ENCODE assay signal across 8 cellular contexts in the genomic region with DNA sequence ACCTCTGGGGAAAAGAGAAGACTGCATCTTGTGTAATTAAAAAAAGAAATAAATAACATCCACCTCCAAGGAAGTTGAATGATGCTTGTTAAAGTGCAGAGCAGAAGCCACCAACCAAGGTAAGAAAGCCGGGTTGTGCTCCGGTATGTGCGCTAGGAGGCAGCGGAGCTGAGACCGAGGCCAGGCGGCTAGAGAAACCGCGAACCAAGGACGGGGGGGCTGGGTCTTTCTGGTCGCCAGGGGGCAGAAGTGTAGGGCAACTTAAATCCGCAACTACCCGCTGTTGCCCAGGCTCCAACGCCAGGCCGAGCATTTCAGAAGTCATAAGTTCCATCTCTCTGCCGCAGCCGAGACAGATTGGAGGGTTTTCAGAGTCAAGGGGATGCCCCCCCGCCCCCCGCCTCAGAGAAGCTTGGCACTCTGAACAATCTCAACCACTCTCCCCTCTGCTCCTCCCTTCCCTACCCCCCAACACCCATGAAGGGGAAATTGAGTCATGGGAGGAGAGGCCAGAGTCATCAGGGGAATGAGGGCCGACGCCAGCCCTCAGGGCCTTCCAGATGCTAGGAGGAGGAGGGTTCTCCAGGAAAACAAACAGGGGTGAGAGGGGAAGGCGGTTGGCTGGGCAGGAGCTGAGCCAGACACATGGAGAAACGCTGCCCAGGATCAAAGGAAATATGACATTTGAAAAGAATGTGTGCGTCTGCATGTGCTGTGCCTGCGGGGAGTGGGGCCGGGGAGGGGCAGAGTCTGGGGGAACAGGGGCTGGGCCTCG. TPM values are rescaled to one million over a fixed set of nuclear protein-coding genes. Genes with fewer than 3 reads are reported as not detected.
DNase-seq lines count a peak whose midpoint lies in the region; ATAC-seq and TF ChIP-seq lines count a peak whose summit lies in the region.

No MANE protein-coding gene starts in this region.

- no peaks in the 10 kb centered on the region for H3K9me3 Mint-ChIP-seq in activated T-helper 17 cell treated with anti-CD3 and anti-CD28 coated beads, Interleukin-2, amount 50 U/mL, for 72 hours
- peaks cover 0 to under 1% (median 0%) of the 10 kb centered on the region in 9 donors for H3K9me3 Mint-ChIP-seq in naive thymus-derived CD8-positive, alpha-beta T cell

- H3K4me3 ChIP-seq in HUES6 (ENCODE audit: low read depth, low read length) (peak overlapping the region; percentile 62), PC-9 (peak overlapping the region; percentile 66), fibroblast of mammary gland (ENCODE audit: control insufficient read depth, low read depth, low read length) (peak overlapping the region; percentile 35)

- intact Hi-C loops in PC-9 (cut with micrococcal nuclease; ENCODE audit: unreplicated experiment), result loop anchor here (1.0 kb wide), 2 partner anchors 47 to 66 kb away; no protein-coding TSS in a partner anchor

- H3K27me3 ChIP-seq in HUES6 (ENCODE audit: control insufficient read depth, insufficient read depth, low read length) (peaks cover 11% of the 10 kb centered on the region), PC-9 (ENCODE audit: insufficient read depth, low read depth) (no peaks in the 10 kb centered on the region)

- BruUV-seq in PC-9 (replicated peaks; lab: Mats Ljungman, UMichigan), result no TSS peak

- peaks cover 6% of the 10 kb centered on the region for H3K4me1 Mint-ChIP-seq in activated T-helper 17 cell treated with anti-CD3 and anti-CD28 coated beads, Interleukin-2, amount 50 U/mL, for 72 hours
- H3K4me1 Mint-ChIP-seq in naive thymus-derived CD8-positive, alpha-beta T cell, result peaks cover 14 to 43% (median 26%) of the 10 kb centered on the region in 4 donors

- H3K9me3 ChIP-seq in HUES6 (ENCODE audit: control insufficient read depth, insufficient read depth, low read depth, low read length) (no peaks in the 10 kb centered on the region), PC-9 (ENCODE audit: insufficient read depth, low read depth) (no peaks in the 10 kb centered on the region)

- H3K4me3 Mint-ChIP-seq in activated T-helper 17 cell treated with anti-CD3 and anti-CD28 coated beads, Interleukin-2, amount 50 U/mL, for 72 hours, result peak overlapping the region; percentile 76
- H3K4me3 Mint-ChIP-seq in naive thymus-derived CD8-positive, alpha-beta T cell, result peak overlapping the region; percentile 62 to 87 (median 80)

- no peaks in the 10 kb centered on the region for H3K79me2 ChIP-seq in PC-9 (ENCODE audit: low read depth)

- no peak overlapping the region for H3K9ac ChIP-seq in HUES6 (ENCODE audit: low read length)

- H3K36me3 ChIP-seq in HUES6 (ENCODE audit: control insufficient read depth, insufficient read depth, low read length) (no peaks in the 10 kb centered on the region), PC-9 (ENCODE audit: low read depth) (no peaks in the 10 kb centered on the region)

- DNase-seq in NCI-H2081 (lab: John Stamatoyannopoulos, UW) (peak; percentile 17 to 56), NCI-H2081 treated with DMSO at 0.1 percent for 48 hours (lab: John Stamatoyannopoulos, UW) (no peak), PC-9 (peak; percentile 70 to 83), fibroblast of mammary gland (ENCODE audit: low read depth) (peak; percentile 95)
- DNase-seq in naive thymus-derived CD8-positive, alpha-beta T cell, result peak; percentile 32 to 76 (median 52)
- peak; percentile 82 for DNase-seq in stimulated activated naive CD8-positive, alpha-beta T cell treated with anti-CD3 and anti-CD28 coated beads, Interleukin-15, Interleukin-2, amounts not matched to agents 100 U/mL and 50 U/mL, for 24 hours

- no peaks in the 10 kb centered on the region for H3K9me2 ChIP-seq in PC-9 (ENCODE audit: insufficient read depth)

- peak overlapping the region; percentile 97 for H3K4me2 ChIP-seq in PC-9

- no peak overlapping the region for H3K27ac Mint-ChIP-seq in activated T-helper 17 cell treated with anti-CD3 and anti-CD28 coated beads, Interleukin-2, amount 50 U/mL, for 72 hours
- H3K27ac Mint-ChIP-seq in naive thymus-derived CD8-positive, alpha-beta T cell, result peak overlapping the region in 4 of 10 donors; percentile 18 to 76 (median 56)

- peak; percentile 67 for TF ChIP-seq CTCF in PC-9 (conservative IDR thresholded peaks at IDR 0.05)
- TF ChIP-seq CTCF in fibroblast of mammary gland (conservative IDR thresholded peaks at IDR 0.05; ENCODE audit: control insufficient read depth, insufficient read depth, low read depth, low read length), result peak; percentile 89

- peak overlapping the region; percentile 88 for H2AFZ ChIP-seq in PC-9

- peaks cover 10% of the 10 kb centered on the region; the same call in 1 of the 2 replicates for H3F3A ChIP-seq in PC-9 (ENCODE audit: insufficient read depth, low read depth)

- H3K4me1 ChIP-seq in HUES6 (ENCODE audit: control insufficient read depth, insufficient read depth, low read length) (peaks cover 9% of the 10 kb centered on the region), PC-9 (replicated peaks; ENCODE audit: insufficient read depth) (peaks cover 7% of the 10 kb centered on the region)

- H3K27ac ChIP-seq in HUES6 (ENCODE audit: low read depth, low read length) (no peak overlapping the region), PC-9 (peak overlapping the region; percentile 68)

- CTCF ChIA-PET in PC-9 (lab: Charles Lee), result interaction anchor here (0.6 to 1.2 kb wide), 8 partner anchors 8 to 634 kb away, joined by 3 to 14 read pairs (median 5); no protein-coding TSS in a partner anchor

- peak; percentile 66 for ATAC-seq in activated T-helper 17 cell treated with anti-CD3 and anti-CD28 coated beads, Interleukin-2, amount 50 U/mL, for 72 hours (replicated peaks)
- peak; percentile 71 for ATAC-seq in naive thymus-derived CD8-positive, alpha-beta T cell
- ATAC-seq in stimulated activated naive CD8-positive, alpha-beta T cell treated with anti-CD3 and anti-CD28 coated beads, Interleukin-15, Interleukin-2, amounts not matched to agents 100 U/mL and 50 U/mL, for 24 hours, result peak; percentile 83

- peaks cover 40% of the 10 kb centered on the region for H3K27me3 Mint-ChIP-seq in activated T-helper 17 cell treated with anti-CD3 and anti-CD28 coated beads, Interleukin-2, amount 50 U/mL, for 72 hours
- peaks cover 27 to 65% (median 41%) of the 10 kb centered on the region in 5 donors for H3K27me3 Mint-ChIP-seq in naive thymus-derived CD8-positive, alpha-beta T cell

- POLR2A ChIA-PET in PC-9 (lab: Charles Lee; ENCODE audit: unreplicated experiment), result interaction anchor here (0.5 to 1.6 kb wide), 10 partner anchors 12 to 272 kb away, joined by 3 to 26 read pairs (median 8); a partner anchor contains a TSS
- POLR2A ChIA-PET in naive thymus-derived CD8-positive, alpha-beta T cell (lab: Charles Lee), result interaction anchor here (1.1 to 2.0 kb wide), 8 partner anchors 27 to 124 kb away, joined by 3 to 21 read pairs (median 3); a partner anchor contains a TSS

- no peaks in the 10 kb centered on the region for H3K36me3 Mint-ChIP-seq in activated T-helper 17 cell treated with anti-CD3 and anti-CD28 coated beads, Interleukin-2, amount 50 U/mL, for 72 hours (ENCODE audit: low read depth)
- H3K36me3 Mint-ChIP-seq in naive thymus-derived CD8-positive, alpha-beta T cell, result peaks cover 0 to under 1% (median 0%) of the 10 kb centered on the region in 3 donors

- no peaks in the 10 kb centered on the region for H4K20me1 ChIP-seq in PC-9 (ENCODE audit: insufficient read depth)

RNA-seq across cellular contexts. Expression of a gene that starts 2.2 kb away (rescaled TPM):
- 48.3 and 76.3 TPM in 2 replicates for total RNA-seq in PC-9 (2021)
- under 1 TPM in 1 of 2 donors, not detected in 1; 0.66 TPM for total RNA-seq in activated T-helper 17 cell treated with anti-CD3 and anti-CD28 coated beads, Interleukin-2, amount 50 U/mL, for 72 hours
- not detected for total RNA-seq in naive thymus-derived CD8-positive, alpha-beta T cell
- not detected for polyA plus RNA-seq in naive thymus-derived CD8-positive, alpha-beta T cell

RNA-seq across cellular contexts. Expression of a gene that starts 26.0 kb away (rescaled TPM):
- 4.0 and 6.4 TPM in 2 replicates for total RNA-seq in PC-9 (2021)
- 10 to 100 TPM; 12.9 to 17.4 TPM for total RNA-seq in activated T-helper 17 cell treated with anti-CD3 and anti-CD28 coated beads, Interleukin-2, amount 50 U/mL, for 72 hours
- total RNA-seq in naive thymus-derived CD8-positive, alpha-beta T cell, result 10 to 100 TPM; 32.9 to 35.8 TPM
- polyA plus RNA-seq in naive thymus-derived CD8-positive, alpha-beta T cell, result 10 to 100 TPM in 1 of 3 donors, 1 to 10 TPM in 2; 5.3 to 11.1 (median 5.6) TPM

RNA-seq across cellular contexts. Expression of a gene that starts 30.9 kb away (rescaled TPM):
- total RNA-seq in PC-9 (2021), result 1.8 and 2.0 TPM in 2 replicates
- total RNA-seq in activated T-helper 17 cell treated with anti-CD3 and anti-CD28 coated beads, Interleukin-2, amount 50 U/mL, for 72 hours, result 10 to 100 TPM in 1 of 2 donors, 1 to 10 TPM in 1; 2.3 to 10.5 TPM
- 1 to 10 TPM; 3.8 to 4.7 TPM for total RNA-seq in naive thymus-derived CD8-positive, alpha-beta T cell
- polyA plus RNA-seq in naive thymus-derived CD8-positive, alpha-beta T cell, result under 1 TPM; 0.08 to 0.28 (median 0.24) TPM

RNA-seq across cellular contexts. Expression of a gene that starts 33.0 kb away (rescaled TPM):
- total RNA-seq in PC-9 (2021), result 15.1 and 17.7 TPM in 2 replicates
- under 1 TPM in 1 of 2 donors, not detected in 1; 0.04 TPM for total RNA-seq in activated T-helper 17 cell treated with anti-CD3 and anti-CD28 coated beads, Interleukin-2, amount 50 U/mL, for 72 hours
- under 1 TPM; 0.29 to 0.36 TPM for total RNA-seq in naive thymus-derived CD8-positive, alpha-beta T cell
- polyA plus RNA-seq in naive thymus-derived CD8-positive, alpha-beta T cell, result under 1 TPM in 1 of 3 donors, not detected in 2; 0.13 TPM

RNA-seq across cellular contexts. Expression of a gene that starts 54.5 kb away (rescaled TPM):
- total RNA-seq in PC-9 (2021), result 10.3 and 16.4 TPM in 2 replicates
- 10 to 100 TPM; 11.6 to 21.4 TPM for total RNA-seq in activated T-helper 17 cell treated with anti-CD3 and anti-CD28 coated beads, Interleukin-2, amount 50 U/mL, for 72 hours
- total RNA-seq in naive thymus-derived CD8-positive, alpha-beta T cell, result 10 to 100 TPM in 1 of 2 experiments, 1 to 10 TPM in 1; 9.6 to 10.1 TPM
- polyA plus RNA-seq in naive thymus-derived CD8-positive, alpha-beta T cell, result 1 to 10 TPM; 3.4 to 5.9 (median 4.5) TPM

Comparison
In these comparisons a context has a peak if more than half of its experiments do, and no peak if none do; other contexts are left out.
1. RNA of a gene that starts 2.2 kb away (total RNA-seq): 48.3 to 76.3 TPM in PC-9; 0.66 TPM in activated T-helper 17 cell treated with anti-CD3 and anti-CD28 coated beads, Interleukin-2, amount 50 U/mL, for 72 hours and not detected in naive thymus-derived CD8-positive, alpha-beta T cell; every median in the first group is over 10 times any median in the second.
2. Peak in every context shown above with its lines, with median percentiles within 50 percentile points of each other: H3K4me3 ChIP-seq and ATAC-seq.